Comparison of ENCODE assay signal across 15 cellular contexts in the genomic region with DNA sequence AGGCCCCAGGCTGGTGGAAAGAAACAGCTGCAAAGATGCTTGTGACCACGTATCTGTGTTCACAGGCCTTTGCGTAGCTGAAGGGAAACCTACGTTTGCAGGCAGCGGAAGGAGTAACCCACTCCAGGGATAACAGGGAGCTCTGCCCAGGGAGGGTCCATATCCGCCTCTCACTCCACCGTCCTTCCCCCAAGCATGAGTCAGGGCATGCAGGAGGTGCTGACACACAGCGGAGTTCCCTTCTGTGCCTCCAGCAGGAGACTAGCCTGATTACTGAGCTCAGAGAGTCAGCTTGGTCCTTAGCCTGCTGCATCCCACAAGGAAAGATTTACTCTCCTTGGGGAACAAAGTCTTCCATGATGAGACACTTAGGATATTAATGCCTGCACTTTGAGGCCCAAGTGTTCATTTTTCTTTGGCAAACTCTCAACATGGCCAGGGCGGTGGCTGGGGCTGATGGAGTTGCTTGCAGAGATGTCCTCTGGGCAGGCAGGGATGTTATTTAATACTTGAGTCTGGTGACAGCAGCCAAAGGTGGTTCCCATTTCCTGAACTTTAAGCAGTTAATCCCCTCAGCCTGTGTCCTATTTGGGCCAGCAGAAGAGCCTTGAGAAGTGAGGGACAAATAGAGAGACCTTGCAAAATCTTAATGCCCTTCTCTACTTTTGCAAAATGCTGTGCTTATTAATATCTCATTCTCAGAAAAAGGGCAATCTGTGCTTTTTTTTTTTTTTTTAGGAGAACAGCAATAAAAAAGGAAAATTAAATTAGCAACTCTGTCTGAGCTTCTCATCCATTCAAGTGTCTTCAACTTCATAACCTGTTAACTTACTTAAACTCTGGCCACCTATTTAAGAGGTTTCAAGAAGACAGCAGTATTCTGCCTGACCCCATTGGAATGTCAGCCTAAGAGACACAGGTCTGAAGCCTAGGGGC.
DNase-seq lines count a peak whose midpoint lies in the region; ATAC-seq and TF ChIP-seq lines count a peak whose summit lies in the region.
"Had no signal": no experiment of that assay in that cellular context is flagged by ENCODE, and none has a peak within 500 bp of the region (broad histone marks: within the 10 kb centered on the region; RNA-seq: fewer than 3 reads in every experiment).

No MANE protein-coding gene starts in this region.

- H3K9me3 ChIP-seq in adipocyte (ENCODE audit: control insufficient read depth, low read length) = no peaks in the 10 kb centered on the region
- no peaks in the 10 kb centered on the region for H3K9me3 ChIP-seq in skeletal muscle tissue (ENCODE audit: control insufficient read depth in 3 of 3, low read length in 3 of 3)
- no peaks in the 10 kb centered on the region for H3K9me3 ChIP-seq in osteoblast (ENCODE audit: low read depth, low read length)
- H3K9me3 ChIP-seq: Caco-2, thoracic aorta had no signal

- no peaks in the 10 kb centered on the region for H3K36me3 ChIP-seq in adipocyte (ENCODE audit: control insufficient read depth, insufficient read depth, low read length, severe bottlenecking)
- no peaks in the 10 kb centered on the region for H3K36me3 ChIP-seq in skeletal muscle tissue (ENCODE audit: control insufficient read depth in 3 of 3, insufficient read depth in 3 of 3, low read length in 3 of 3)
- no peaks in the 10 kb centered on the region for H3K36me3 ChIP-seq in osteoblast (ENCODE audit: insufficient read depth, low read length)
- H3K36me3 ChIP-seq: thoracic aorta had no signal

- peak; percentile 86 for ATAC-seq in foreskin keratinocyte
- ATAC-seq in activated CD4-positive, CD25-positive, alpha-beta regulatory T cell treated with anti-CD3 and anti-CD28 coated beads, Interleukin-2, amount 50 U/mL, for 24 hours = no peak
- ATAC-seq: left ventricle myocardium superior had no signal

- H3K27ac ChIP-seq in foreskin keratinocyte (no peak overlapping the region), skeletal muscle tissue (ENCODE audit: low read depth, low read length) (peak overlapping the region; percentile 60), osteoblast (ENCODE audit: low read depth, low read length) (no peak overlapping the region)
- H3K27ac ChIP-seq: 22Rv1, thoracic aorta had no signal

- peaks cover 13% of the 10 kb centered on the region for H3K4me1 ChIP-seq in adipocyte (ENCODE audit: control insufficient read depth, insufficient read depth, low read length)
- no peaks in the 10 kb centered on the region for H3K4me1 ChIP-seq in foreskin keratinocyte
- H3K4me1 ChIP-seq in skeletal muscle tissue (ENCODE audit: control insufficient read depth in 3 of 3, insufficient read depth in 3 of 3, low read length in 3 of 3) = peaks cover 28 to 33% (median 30%) of the 10 kb centered on the region in 3 donors
- no peaks in the 10 kb centered on the region for H3K4me1 ChIP-seq in osteoblast (ENCODE audit: insufficient read depth, low read length)

- H3K4me3 ChIP-seq in adipocyte (ENCODE audit: low read length) = no peak overlapping the region
- H3K4me3 ChIP-seq in skeletal muscle tissue (ENCODE audit: low read length in 3 of 3) = no peak overlapping the region
- H3K4me3 ChIP-seq in osteoblast (ENCODE audit: insufficient read depth, low read length) = no peak overlapping the region
- H3K4me3 ChIP-seq: thoracic aorta had no signal

- H3K9ac ChIP-seq in adipocyte (ENCODE audit: low read length) = no peak overlapping the region
- H3K9ac ChIP-seq in skeletal muscle tissue (ENCODE audit: low read depth in 1 of 3, low read length in 3 of 3) = no peak overlapping the region

- H3K27me3 ChIP-seq in adipocyte (replicated peaks; ENCODE audit: control insufficient read depth, insufficient read depth, low read length) = peaks cover 20% of the 10 kb centered on the region
- H3K27me3 ChIP-seq in foreskin keratinocyte = no peaks in the 10 kb centered on the region
- H3K27me3 ChIP-seq in skeletal muscle tissue (ENCODE audit: control insufficient read depth in 3 of 3, insufficient read depth in 3 of 3, low read length in 3 of 3) = no peaks in the 10 kb centered on the region
- no peaks in the 10 kb centered on the region for H3K27me3 ChIP-seq in osteoblast (ENCODE audit: insufficient read depth, low read length)

- no peak overlapping the region for H3K4me2 ChIP-seq in osteoblast (ENCODE audit: insufficient read depth, low read length)

- DNase-seq in DMS53 (lab: John Stamatoyannopoulos, UW) = peak; percentile 25
- no peak for DNase-seq in DMS53 treated with DMSO at 0.1 percent for 48 hours (lab: John Stamatoyannopoulos, UW; ENCODE audit: unreplicated experiment)
- peak; percentile 29 for DNase-seq in adipocyte (ENCODE audit: low read depth)
- peak in 1 of 2 donors; percentile 30 for DNase-seq in foreskin keratinocyte
- no peak for DNase-seq in osteoblast (ENCODE audit: insufficient read length, low spot score, missing footprints)
- no peak for DNase-seq in NOMO-1 treated with dmso at 0.1 percent for 144 hours (lab: John Stamatoyannopoulos, UW; ENCODE audit: unreplicated experiment)
- DNase-seq: activated naive CD8-positive, alpha-beta T cell treated with anti-CD3 and anti-CD28 coated beads for 36 hours; left ventricle myocardium superior; NCI-H2081 treated with DMSO at 0.1 percent for 48 hours; small intestine had no signal

- no peak overlapping the region for H2AFZ ChIP-seq in osteoblast (ENCODE audit: low read length)

- no peak for TF ChIP-seq CTCF in foreskin keratinocyte (conservative IDR thresholded peaks at IDR 0.05)
- TF ChIP-seq CTCF in osteoblast (IDR thresholded peaks at IDR 0.05; ENCODE audit: extremely low read depth, low read depth, low read length) = no peak

- H3K79me2 ChIP-seq in osteoblast (ENCODE audit: insufficient read depth, low read length) = no peaks in the 10 kb centered on the region

- H4K20me1 ChIP-seq in osteoblast (ENCODE audit: insufficient read depth, low read length) = no peaks in the 10 kb centered on the region

Comparison
In these comparisons a context has a peak if more than half of its experiments do, and no peak if none do; other contexts are left out.
1. DNase-seq: peak in DMS53 (single experiment) and adipocyte (single experiment); none in DMS53 treated with DMSO at 0.1 percent for 48 hours (single experiment), osteoblast (single experiment) and NOMO-1 treated with dmso at 0.1 percent for 144 hours (single experiment).